28 cellular contexts compared by ENCODE assay signal in genomic region chr10:103723557-103723956, GRCh38.
"Had no signal": no experiment of that assay in that cellular context is flagged by ENCODE, and none has a peak within 500 bp of the region (broad histone marks: within the 10 kb centered on the region; RNA-seq: fewer than 3 reads in every experiment).

No MANE protein-coding gene starts in this region.

- H3K4me1 Mint-ChIP-seq: stimulated activated effector memory CD8-positive, alpha-beta T cell treated with anti-CD3 and anti-CD28 coated beads, Interleukin-12 subunit alpha, Interleukin-12 subunit beta, amount 100 ng/mL, for 72 hours; stimulated activated naive B cell treated with anti-CD40 and anti-IgM and Interleukin-4, amounts not matched to agents 10 μg/mL and 1 μg/mL and 100 μg/mL, for 72 hours had no signal

- H3K27me3 ChIP-seq: neutrophil, pancreas, right lobe of liver, sigmoid colon, stomach, thyroid gland, tibial nerve, upper lobe of left lung, vagina had no signal

- H3K36me3 ChIP-seq: neutrophil, pancreas, prostate gland, right lobe of liver, thyroid gland had no signal

- H3K4me3 Mint-ChIP-seq: naive thymus-derived CD8-positive, alpha-beta T cell; natural killer cell treated with Interleukin-12 subunit alpha and Interleukin-12 subunit beta and Interleukin-15 and Interleukin-18, amount 100 ng/mL, for 72 hours; nephron progenitor cell; neural crest cell; stimulated activated effector memory CD8-positive, alpha-beta T cell treated with anti-CD3 and anti-CD28 coated beads, Interleukin-12 subunit alpha, Interleukin-12 subunit beta, amount 100 ng/mL, for 72 hours; stimulated activated naive B cell treated with anti-CD40 and anti-IgM and Interleukin-4, amounts not matched to agents 10 μg/mL and 1 μg/mL and 100 μg/mL, for 72 hours; stimulated activated naive CD8-positive, alpha-beta T cell treated with anti-CD3 and anti-CD28 coated beads, Interleukin-15, Interleukin-2, amounts not matched to agents 100 ng/mL and 50 ng/mL, for 24 hours had no signal

- H3K9me3 ChIP-seq: neutrophil, pancreas, prostate gland, right lobe of liver, sigmoid colon, stomach, thoracic aorta, thyroid gland, tibial nerve, upper lobe of left lung, vagina had no signal

- H3K27ac Mint-ChIP-seq: naive thymus-derived CD8-positive, alpha-beta T cell; natural killer cell treated with Interleukin-12 subunit alpha and Interleukin-12 subunit beta and Interleukin-15 and Interleukin-18, amount 100 ng/mL, for 72 hours; nephron progenitor cell; stimulated activated effector memory CD8-positive, alpha-beta T cell treated with anti-CD3 and anti-CD28 coated beads, Interleukin-12 subunit alpha, Interleukin-12 subunit beta, amount 100 ng/mL, for 72 hours; stimulated activated naive B cell treated with anti-CD40 and anti-IgM and Interleukin-4, amounts not matched to agents 10 μg/mL and 1 μg/mL and 100 μg/mL, for 72 hours; stimulated activated naive CD8-positive, alpha-beta T cell treated with anti-CD3 and anti-CD28 coated beads, Interleukin-15, Interleukin-2, amounts not matched to agents 100 ng/mL and 50 ng/mL, for 24 hours had no signal

- H3K4me3 ChIP-seq: pancreas, prostate gland, right lobe of liver, sigmoid colon, stomach, thoracic aorta, thyroid gland, tibial nerve, upper lobe of left lung, vagina had no signal

- H3K27ac ChIP-seq: neutrophil, pancreas, prostate gland, right lobe of liver, sigmoid colon, stomach, thoracic aorta, thyroid gland, upper lobe of left lung, vagina had no signal

- H3K36me3 Mint-ChIP-seq: naive thymus-derived CD8-positive, alpha-beta T cell; natural killer cell treated with Interleukin-12 subunit alpha and Interleukin-12 subunit beta and Interleukin-15 and Interleukin-18, amount 100 ng/mL, for 72 hours; stimulated activated effector memory CD8-positive, alpha-beta T cell treated with anti-CD3 and anti-CD28 coated beads, Interleukin-12 subunit alpha, Interleukin-12 subunit beta, amount 100 ng/mL, for 72 hours; stimulated activated naive B cell treated with anti-CD40 and anti-IgM and Interleukin-4, amounts not matched to agents 10 μg/mL and 1 μg/mL and 100 μg/mL, for 72 hours had no signal

- ATAC-seq: naive thymus-derived CD8-positive, alpha-beta T cell; natural killer cell treated with Interleukin-12 subunit alpha and Interleukin-12 subunit beta and Interleukin-15 and Interleukin-18, amount 100 ng/mL, for 72 hours; pancreas; right cardiac atrium; right lobe of liver; stimulated activated effector memory CD8-positive, alpha-beta T cell treated with anti-CD3 and anti-CD28 coated beads, Interleukin-12 subunit alpha, Interleukin-12 subunit beta, amount 100 ng/mL, for 72 hours; stimulated activated naive B cell treated with anti-CD40 and anti-IgM and Interleukin-4, amounts not matched to agents 10 μg/mL and 1 μg/mL and 100 μg/mL, for 72 hours had no signal

- H3K9me3 Mint-ChIP-seq: naive thymus-derived CD8-positive, alpha-beta T cell; natural killer cell treated with Interleukin-12 subunit alpha and Interleukin-12 subunit beta and Interleukin-15 and Interleukin-18, amount 100 ng/mL, for 72 hours; nephron progenitor cell; neural crest cell; stimulated activated effector memory CD8-positive, alpha-beta T cell treated with anti-CD3 and anti-CD28 coated beads, Interleukin-12 subunit alpha, Interleukin-12 subunit beta, amount 100 ng/mL, for 72 hours; stimulated activated naive B cell treated with anti-CD40 and anti-IgM and Interleukin-4, amounts not matched to agents 10 μg/mL and 1 μg/mL and 100 μg/mL, for 72 hours; stimulated activated naive CD8-positive, alpha-beta T cell treated with anti-CD3 and anti-CD28 coated beads, Interleukin-15, Interleukin-2, amounts not matched to agents 100 ng/mL and 50 ng/mL, for 24 hours had no signal

- DNase-seq: naive thymus-derived CD8-positive, alpha-beta T cell; nephron progenitor cell; nucleus accumbens; retina; sigmoid colon; small intestine; stimulated activated CD4-positive, alpha-beta T cell treated with anti-CD3 and anti-CD28 coated beads, Interleukin-15, amount 100 ng/mL, for 24 hours; stimulated activated CD4-positive, alpha-beta T cell treated with anti-CD3 and anti-CD28 coated beads, Interleukin-2, amount 100 ng/mL, for 24 hours; stimulated activated CD4-positive, alpha-beta T cell treated with anti-CD3 and anti-CD28 coated beads, Interleukin-2, amount 100 ng/mL, for 48 hours; stimulated activated CD4-positive, alpha-beta T cell treated with anti-CD3 and anti-CD28 coated beads, Interleukin-4, amount 100 ng/mL, for 24 hours; stimulated activated naive B cell treated with anti-CD40 and anti-IgM and Interleukin-4, amounts not matched to agents 10 μg/mL and 1 μg/mL and 100 μg/mL, for 72 hours; stimulated activated naive CD4-positive, alpha-beta T cell treated with Interleukin-2 at 50 U/mL for 16 hours; stomach; thyroid gland; trophoblast cell; upper lobe of left lung had no signal

- H3K4me1 ChIP-seq: pancreas, prostate gland, right lobe of liver, thyroid gland had no signal

- H3K27me3 Mint-ChIP-seq: naive thymus-derived CD8-positive, alpha-beta T cell; natural killer cell treated with Interleukin-12 subunit alpha and Interleukin-12 subunit beta and Interleukin-15 and Interleukin-18, amount 100 ng/mL, for 72 hours; stimulated activated naive B cell treated with anti-CD40 and anti-IgM and Interleukin-4, amounts not matched to agents 10 μg/mL and 1 μg/mL and 100 μg/mL, for 72 hours; stimulated activated naive CD8-positive, alpha-beta T cell treated with anti-CD3 and anti-CD28 coated beads, Interleukin-15, Interleukin-2, amounts not matched to agents 100 ng/mL and 50 ng/mL, for 24 hours had no signal
